Comparison of ENCODE assay signal across 1 cellular context in the genomic region with DNA sequence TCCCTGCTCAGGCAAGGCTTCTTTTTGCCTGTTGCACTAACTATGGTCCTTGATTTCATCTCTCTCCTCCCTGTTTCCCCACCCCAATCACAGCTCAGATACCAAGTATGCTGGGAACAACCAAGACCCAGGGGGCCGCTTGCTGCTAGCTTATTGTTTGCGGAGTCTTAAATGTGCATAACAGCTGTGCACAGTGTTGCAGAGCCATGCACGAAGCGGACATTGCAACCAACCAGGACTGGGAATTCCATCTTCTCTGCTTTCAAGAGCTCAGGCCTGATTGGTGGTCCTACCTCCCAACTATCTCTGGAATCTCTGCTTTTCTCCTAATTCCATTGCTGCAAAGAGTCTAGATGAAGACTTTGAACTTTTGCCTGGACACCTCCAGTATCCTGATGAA.
TF ChIP-seq lines count a peak whose summit lies in the region.

No MANE protein-coding gene starts in this region.

TF ChIP-seq in GM23338, 12 proteins besides CTCF, POLR2A, EP300 and RAD21 (continued from another document):
- TF ChIP-seq EZH2phosphoT487 (IDR thresholded peaks at IDR 0.05; ENCODE audit: unreplicated experiment) (no peak), POLR2AphosphoS5 (IDR thresholded peaks at IDR 0.05; ENCODE audit: low read depth) (no peak), EZH2 (IDR thresholded peaks at IDR 0.05; ENCODE audit: low read depth, unreplicated experiment) (no peak), ETS1 (IDR thresholded peaks at IDR 0.05) (no peak)
- TF ChIP-seq, protein P1, sequence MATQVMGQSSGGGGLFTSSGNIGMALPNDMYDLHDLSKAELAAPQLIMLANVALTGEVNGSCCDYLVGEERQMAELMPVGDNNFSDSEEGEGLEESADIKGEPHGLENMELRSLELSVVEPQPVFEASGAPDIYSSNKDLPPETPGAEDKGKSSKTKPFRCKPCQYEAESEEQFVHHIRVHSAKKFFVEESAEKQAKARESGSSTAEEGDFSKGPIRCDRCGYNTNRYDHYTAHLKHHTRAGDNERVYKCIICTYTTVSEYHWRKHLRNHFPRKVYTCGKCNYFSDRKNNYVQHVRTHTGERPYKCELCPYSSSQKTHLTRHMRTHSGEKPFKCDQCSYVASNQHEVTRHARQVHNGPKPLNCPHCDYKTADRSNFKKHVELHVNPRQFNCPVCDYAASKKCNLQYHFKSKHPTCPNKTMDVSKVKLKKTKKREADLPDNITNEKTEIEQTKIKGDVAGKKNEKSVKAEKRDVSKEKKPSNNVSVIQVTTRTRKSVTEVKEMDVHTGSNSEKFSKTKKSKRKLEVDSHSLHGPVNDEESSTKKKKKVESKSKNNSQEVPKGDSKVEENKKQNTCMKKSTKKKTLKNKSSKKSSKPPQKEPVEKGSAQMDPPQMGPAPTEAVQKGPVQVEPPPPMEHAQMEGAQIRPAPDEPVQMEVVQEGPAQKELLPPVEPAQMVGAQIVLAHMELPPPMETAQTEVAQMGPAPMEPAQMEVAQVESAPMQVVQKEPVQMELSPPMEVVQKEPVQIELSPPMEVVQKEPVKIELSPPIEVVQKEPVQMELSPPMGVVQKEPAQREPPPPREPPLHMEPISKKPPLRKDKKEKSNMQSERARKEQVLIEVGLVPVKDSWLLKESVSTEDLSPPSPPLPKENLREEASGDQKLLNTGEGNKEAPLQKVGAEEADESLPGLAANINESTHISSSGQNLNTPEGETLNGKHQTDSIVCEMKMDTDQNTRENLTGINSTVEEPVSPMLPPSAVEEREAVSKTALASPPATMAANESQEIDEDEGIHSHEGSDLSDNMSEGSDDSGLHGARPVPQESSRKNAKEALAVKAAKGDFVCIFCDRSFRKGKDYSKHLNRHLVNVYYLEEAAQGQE (IDR thresholded peaks at IDR 0.05; ENCODE audit: unreplicated experiment), result no peak
